ENCODE assay signal across 8 cellular contexts in genomic region chr1:35931424-35932157, GRCh38. TPM values are rescaled to one million over a fixed set of nuclear protein-coding genes. Genes with fewer than 3 reads are reported as not detected.
DNase-seq lines count a peak whose midpoint lies in the region; ATAC-seq, FAIRE-seq and TF ChIP-seq lines count a peak whose summit lies in the region.

No MANE protein-coding gene starts in this region.

- TF ChIP-seq CTCF in RWPE2 (IDR thresholded peaks at IDR 0.05; ENCODE audit: poor library complexity, severe bottlenecking) (no peak), endothelial cell of umbilical vein (IDR thresholded peaks at IDR 0.05; ENCODE audit: extremely low read depth in 1 of 2, insufficient read depth in 1 of 2, low read depth in 1 of 2, low read length in 2 of 2) (no peak)

- H3K9me3 ChIP-seq in RWPE2 (ENCODE audit: severe bottlenecking) (no peaks in the 10 kb centered on the region), endothelial cell of umbilical vein (replicated peaks; ENCODE audit: control insufficient read depth, insufficient read depth, low read length) (no peaks in the 10 kb centered on the region)

- H3K27ac ChIP-seq in RWPE2 (ENCODE audit: poor library complexity, severe bottlenecking) (peak overlapping the region; percentile 81), endothelial cell of umbilical vein (ENCODE audit: insufficient read depth, low read depth, low read length) (peak overlapping the region; percentile 83)

- peak overlapping the region; percentile 89 for H3K9ac ChIP-seq in endothelial cell of umbilical vein (replicated peaks; ENCODE audit: extremely low read depth, insufficient read depth, low read length)

- no peak for DNase-seq in stimulated activated naive CD8-positive, alpha-beta T cell treated with anti-CD3 and anti-CD28 coated beads, Interleukin-15, Interleukin-2, amounts not matched to agents 100 U/mL and 50 U/mL, for 24 hours
- DNase-seq in RWPE2 (ENCODE audit: low spot score): no peak
- DNase-seq in endothelial cell of umbilical vein (ENCODE audit: low read depth, low spot score): peak; percentile 51
- DNase-seq in myocyte (ENCODE audit: low read depth): peak; percentile 5
- DNase-seq in SW 1271 (lab: John Stamatoyannopoulos, UW): no peak

- peak overlapping the region; percentile 94 for H3K4me2 ChIP-seq in endothelial cell of umbilical vein (ENCODE audit: insufficient read depth, low read length)

- no peaks in the 10 kb centered on the region for H3K9me1 ChIP-seq in endothelial cell of umbilical vein (replicated peaks; ENCODE audit: control insufficient read depth, extremely low read depth, insufficient read depth, low read length)

- peak overlapping the region; percentile 53 for H2AFZ ChIP-seq in endothelial cell of umbilical vein (ENCODE audit: low read depth, low read length)

- H3K27me3 Mint-ChIP-seq in stimulated activated naive CD8-positive, alpha-beta T cell treated with anti-CD3 and anti-CD28 coated beads, Interleukin-15, Interleukin-2, amounts not matched to agents 100 ng/mL and 50 ng/mL, for 24 hours: no peaks in the 10 kb centered on the region

- H3K27me3 ChIP-seq in RWPE2 (ENCODE audit: insufficient read depth, poor library complexity, severe bottlenecking) (no peaks in the 10 kb centered on the region), endothelial cell of umbilical vein (ENCODE audit: control insufficient read depth in 2 of 2, insufficient read depth in 2 of 2, low read length in 2 of 2) (no peaks in the 10 kb centered on the region)

- no peak for TF ChIP-seq POLR2A in endothelial cell of umbilical vein (IDR thresholded peaks at IDR 0.05; ENCODE audit: low read depth, low read length)

- peak overlapping the region; percentile 98 for H3K4me3 Mint-ChIP-seq in stimulated activated naive CD8-positive, alpha-beta T cell treated with anti-CD3 and anti-CD28 coated beads, Interleukin-15, Interleukin-2, amounts not matched to agents 100 ng/mL and 50 ng/mL, for 24 hours

- H3K36me3 Mint-ChIP-seq in stimulated activated naive CD8-positive, alpha-beta T cell treated with anti-CD3 and anti-CD28 coated beads, Interleukin-15, Interleukin-2, amounts not matched to agents 100 ng/mL and 50 ng/mL, for 24 hours (ENCODE audit: low read depth): peaks cover 7% of the 10 kb centered on the region

- CTCF ChIA-PET in endothelial cell of umbilical vein (lab: Charles Lee): interaction anchor here (0.5 to 1.4 kb wide), 4 partner anchors 48 to 547 kb away, joined by 3 to 4 read pairs (median 3); partner anchors contain the start of gene AGO1

- H3K4me1 ChIP-seq in RWPE2 (ENCODE audit: insufficient read depth, poor library complexity, severe bottlenecking): peaks cover 13% of the 10 kb centered on the region
- peaks cover 16% of the 10 kb centered on the region for H3K4me1 ChIP-seq in endothelial cell of umbilical vein (ENCODE audit: control insufficient read depth, extremely low read depth, insufficient read depth, low read length)

- intact Hi-C loops in endothelial cell of umbilical vein (cut with micrococcal nuclease): loop anchor here (1.0 to 2.0 kb wide), 2 partner anchors 77 to 157 kb away; partner anchors contain the start of gene ADPRS

- no peaks in the 10 kb centered on the region for H4K20me1 ChIP-seq in endothelial cell of umbilical vein (replicated peaks; ENCODE audit: control insufficient read depth, extremely low read depth, insufficient read depth, low read length)

- no peaks in the 10 kb centered on the region for H3K9me3 Mint-ChIP-seq in stimulated activated naive CD8-positive, alpha-beta T cell treated with anti-CD3 and anti-CD28 coated beads, Interleukin-15, Interleukin-2, amounts not matched to agents 100 ng/mL and 50 ng/mL, for 24 hours

- peak overlapping the region; percentile 90 for H3K4me3 ChIP-seq in RWPE2 (ENCODE audit: severe bottlenecking)
- H3K4me3 ChIP-seq in endothelial cell of umbilical vein (replicated peaks in 1 of 3; ENCODE audit: insufficient read depth in 1 of 3, low read depth in 1 of 3, low read length in 3 of 3): peak overlapping the region; percentile 82 to 95 (median 88)

- FAIRE-seq in endothelial cell of umbilical vein (lab: Jason Lieb, UNC): no peak

- no peak for ATAC-seq in stimulated activated naive CD8-positive, alpha-beta T cell treated with anti-CD3 and anti-CD28 coated beads, Interleukin-15, Interleukin-2, amounts not matched to agents 100 U/mL and 50 U/mL, for 24 hours
- ATAC-seq in HG03175 (IDR thresholded peaks at IDR 0.05; ENCODE audit: unreplicated experiment) (peak; percentile 32), RWPE2 (ENCODE audit: low read depth) (peak; percentile 47)
- no peak for ATAC-seq in activated CD4-positive, CD25-positive, alpha-beta regulatory T cell treated with anti-CD3 and anti-CD28 coated beads, Interleukin-2, amount 50 U/mL, for 24 hours

- H3K27ac Mint-ChIP-seq in stimulated activated naive CD8-positive, alpha-beta T cell treated with anti-CD3 and anti-CD28 coated beads, Interleukin-15, Interleukin-2, amounts not matched to agents 100 ng/mL and 50 ng/mL, for 24 hours: peak overlapping the region; percentile 95

- H3K36me3 ChIP-seq in RWPE2 (ENCODE audit: low read depth): no peaks in the 10 kb centered on the region
- no peaks in the 10 kb centered on the region for H3K36me3 ChIP-seq in endothelial cell of umbilical vein (ENCODE audit: control insufficient read depth in 2 of 2, extremely low read depth in 1 of 2, insufficient read depth in 2 of 2, low read length in 2 of 2)

- peaks cover 47% of the 10 kb centered on the region for H3K79me2 ChIP-seq in endothelial cell of umbilical vein (ENCODE audit: control insufficient read depth, insufficient read depth, low read length)

- POLR2A ChIA-PET in endothelial cell of umbilical vein (lab: Charles Lee): no interaction called here

- TSS peak; percentile 38 for BruUV-seq in endothelial cell of umbilical vein (replicated peaks; lab: Mats Ljungman, UMichigan)

- H3K4me1 Mint-ChIP-seq in stimulated activated naive CD8-positive, alpha-beta T cell treated with anti-CD3 and anti-CD28 coated beads, Interleukin-15, Interleukin-2, amounts not matched to agents 100 ng/mL and 50 ng/mL, for 24 hours (ENCODE audit: low read depth): peaks cover 47% of the 10 kb centered on the region

- dilution Hi-C loops in endothelial cell of umbilical vein (cut with MboI; ENCODE audit: extremely low pct_ligation_motif_present, low sequenced_read_pairs): no loop called here

TF ChIP-seq in endothelial cell of umbilical vein, 7 proteins besides CTCF, POLR2A, EP300 and RAD21:
- TF ChIP-seq MYC (IDR thresholded peaks at IDR 0.05; ENCODE audit: low read depth, low read length) (no peak), FOS (IDR thresholded peaks at IDR 0.05; ENCODE audit: borderline replicate concordance, insufficient read depth, low read length) (no peak), POLR2AphosphoS5 (IDR thresholded peaks at IDR 0.05; ENCODE audit: insufficient read depth, low read depth, low read length) (no peak), EZH2 (IDR thresholded peaks at IDR 0.05; ENCODE audit: borderline replicate concordance, low read depth, low read length, severe bottlenecking) (no peak), MAX (IDR thresholded peaks at IDR 0.05; ENCODE audit: insufficient read depth, insufficient read length) (no peak), JUN (IDR thresholded peaks at IDR 0.05; ENCODE audit: borderline replicate concordance, insufficient read depth, insufficient read length, low read depth) (no peak), GATA2 (IDR thresholded peaks at IDR 0.05; ENCODE audit: insufficient read depth, insufficient read length, low read depth, low read length) (no peak)

RNA-seq across cellular contexts. Expression of gene AGO3, which starts 0.7 kb away (rescaled TPM):
- total RNA-seq in endothelial cell of umbilical vein (21.1 and 24.1 TPM in 2 replicates), myocyte (12.8 and 17.1 TPM in 2 replicates)
- polyA plus RNA-seq in endothelial cell of umbilical vein: 7.7 and 10.4 TPM in 2 replicates
- polyA plus RNA-seq in endothelial cell of umbilical vein (2011; cell fraction: cytosol; rRNA removed): 9.1 and 10.4 TPM in 2 replicates
- 24.1 and 25.2 TPM in 2 replicates for polyA plus RNA-seq in endothelial cell of umbilical vein (2011; cell fraction: nucleus; rRNA removed)
- 8.5 and 12.2 TPM in 2 replicates for polyA plus RNA-seq in endothelial cell of umbilical vein (2012)
- polyA minus RNA-seq in endothelial cell of umbilical vein: 83.9 and 84.1 TPM in 2 replicates
- polyA minus RNA-seq in endothelial cell of umbilical vein (2011; cell fraction: cytosol; rRNA and poly(A)+ RNA removed): 17.2 TPM
- polyA minus RNA-seq in endothelial cell of umbilical vein (2011; cell fraction: nucleus; rRNA and poly(A)+ RNA removed): 72.1 and 104 TPM in 2 replicates
- 7.6 TPM for polyA plus RNA-seq in myocyte (2012)

RNA-seq across cellular contexts. Expression of gene AGO1, which starts 48.6 kb away (rescaled TPM):
- total RNA-seq in endothelial cell of umbilical vein: 31.0 TPM in 2 replicates
- polyA plus RNA-seq in endothelial cell of umbilical vein: 9.5 and 10.8 TPM in 2 replicates
- polyA plus RNA-seq in endothelial cell of umbilical vein (2011; cell fraction: cytosol; rRNA removed): 12.1 and 12.7 TPM in 2 replicates
- 22.4 and 24.7 TPM in 2 replicates for polyA plus RNA-seq in endothelial cell of umbilical vein (2011; cell fraction: nucleus; rRNA removed)
- polyA plus RNA-seq in endothelial cell of umbilical vein (2012): 10.8 and 16.2 TPM in 2 replicates
- 50.2 and 53.3 TPM in 2 replicates for polyA minus RNA-seq in endothelial cell of umbilical vein
- polyA minus RNA-seq in endothelial cell of umbilical vein (2011; cell fraction: cytosol; rRNA and poly(A)+ RNA removed): 13.4 TPM
- 17.4 and 25.1 TPM in 2 replicates for polyA minus RNA-seq in endothelial cell of umbilical vein (2011; cell fraction: nucleus; rRNA and poly(A)+ RNA removed)
- total RNA-seq in myocyte: 7.3 and 9.6 TPM in 2 replicates
- 12.1 TPM for polyA plus RNA-seq in myocyte (2012)

Comparison
In these comparisons a context has a peak if more than half of its experiments do, and no peak if none do; other contexts are left out.
1. ATAC-seq: peak in HG03175 (single experiment) and RWPE2 (single experiment); none in stimulated activated naive CD8-positive, alpha-beta T cell treated with anti-CD3 and anti-CD28 coated beads, Interleukin-15, Interleukin-2, amounts not matched to agents 100 U/mL and 50 U/mL, for 24 hours (single experiment) and activated CD4-positive, CD25-positive, alpha-beta regulatory T cell treated with anti-CD3 and anti-CD28 coated beads, Interleukin-2, amount 50 U/mL, for 24 hours (0 of 2).
2. DNase-seq: peak in endothelial cell of umbilical vein (single experiment) and myocyte (single experiment); none in stimulated activated naive CD8-positive, alpha-beta T cell treated with anti-CD3 and anti-CD28 coated beads, Interleukin-15, Interleukin-2, amounts not matched to agents 100 U/mL and 50 U/mL, for 24 hours (single experiment), RWPE2 (single experiment) and SW 1271 (0 of 2).